Comparison of ENCODE assay signal across 8 cellular contexts in genomic region chrX:19382500-19383145, GRCh38. TPM values are rescaled to one million over a fixed set of nuclear protein-coding genes. Genes with fewer than 3 reads are reported as not detected.
DNase-seq lines count a peak whose midpoint lies in the region; ATAC-seq and TF ChIP-seq lines count a peak whose summit lies in the region.

No MANE protein-coding gene starts in this region.

- peak; percentile 59 for ATAC-seq in GM19324 (IDR thresholded peaks at IDR 0.05; ENCODE audit: low FRiP score, unreplicated experiment)
- ATAC-seq in HG02884 (IDR thresholded peaks at IDR 0.05; ENCODE audit: unreplicated experiment): no peak

- peak; percentile 58 for TF ChIP-seq CTCF in AG10803 (conservative IDR thresholded peaks at IDR 0.05; ENCODE audit: low read length)

- H3K4me3 ChIP-seq in AG10803 (ENCODE audit: low read length): no peak overlapping the region

- DNase-seq in AG10803 (ENCODE audit: low read depth) (no peak), NCI-H146 (lab: John Stamatoyannopoulos, UW) (peak; percentile 46), mucosa of gallbladder (ENCODE audit: low spot score) (peak; percentile 21), superior temporal gyrus (ENCODE audit: extremely low spot score) (peak; percentile 18)
- peak; percentile 26 to 43 for DNase-seq in activated CD4-positive, alpha-beta T cell treated with anti-CD3 and anti-CD28 coated beads for 4 hours
- peak; percentile 1 for DNase-seq in effector CD8-positive, alpha-beta T cell (lab: John Stamatoyannopoulos, UW)

RNA-seq across cellular contexts. Expression of gene PDHA1, which starts 38.9 kb away (rescaled TPM):
- 164 TPM for total RNA-seq in mucosa of gallbladder
